Comparison of ENCODE assay signal across 36 cellular contexts in the genomic region with DNA sequence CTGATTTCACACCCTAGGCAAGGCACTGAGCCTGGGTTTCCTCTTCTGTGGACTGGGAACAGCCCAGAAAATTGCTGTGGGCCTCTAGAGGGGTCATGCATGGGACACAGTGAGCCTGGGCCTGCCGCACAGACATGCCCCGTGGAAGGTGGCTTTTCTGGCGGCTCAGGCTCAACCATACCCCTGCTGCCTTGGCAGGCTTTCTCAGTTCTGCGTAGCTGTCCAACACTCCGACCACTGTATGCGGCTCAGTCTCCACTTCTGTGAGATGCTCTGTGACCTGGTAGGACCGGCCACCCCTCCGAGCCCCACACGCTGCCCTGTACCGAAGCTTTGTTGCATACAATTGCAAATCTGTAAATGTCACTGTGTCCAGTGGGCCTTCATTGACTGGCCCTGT.
"Had no signal": no experiment of that assay in that cellular context is flagged by ENCODE, and none has a peak within 500 bp of the region (broad histone marks: within the 10 kb centered on the region; RNA-seq: fewer than 3 reads in every experiment).

No MANE protein-coding gene starts in this region.

- H3K4me3 Mint-ChIP-seq: activated B cell treated with CpG ODN at 0.5 μM for 24 hours; activated CD4-positive, alpha-beta memory T cell treated with anti-CD3 and anti-CD28 coated beads for 36 hours; activated CD4-positive, alpha-beta T cell treated with anti-CD3 and anti-CD28 coated beads, Interleukin-2, amount 10 ng/mL, durations not matched to agents 24 days and 14 days; activated CD8-positive, alpha-beta memory T cell treated with anti-CD3 and anti-CD28 coated beads, Interleukin-2, amount 10 ng/mL, durations not matched to agents 7 days and 5 days; activated CD8-positive, alpha-beta T cell treated with anti-CD3 and anti-CD28 coated beads, Interleukin-2, amount 10 ng/mL, durations not matched to agents 7 days and 5 days; activated naive CD4-positive, alpha-beta T cell treated with anti-CD3 and anti-CD28 coated beads, Interleukin-2, amount 10 ng/mL, durations not matched to agents 7 days and 5 days; activated naive CD4-positive, alpha-beta T cell treated with anti-CD3 and anti-CD28 coated beads, Interleukin-2, amount 50 U/mL, for 24 hours; activated naive CD8-positive, alpha-beta T cell; activated naive CD8-positive, alpha-beta T cell treated with anti-CD3 and anti-CD28 coated beads, Interleukin-2, amount 10 ng/mL, durations not matched to agents 7 days and 5 days; activated naive CD8-positive, alpha-beta T cell treated with anti-CD3 and anti-CD28 coated beads, Interleukin-2, amount 50 U/mL, for 24 hours; activated T-cell treated with anti-CD3 and anti-CD28 coated beads, Interleukin-2, amount 50 U/mL, for 24 hours; T-helper 1 cell treated with Interleukin-12 subunit alpha and Interleukin-12 subunit beta and Interleukin-4 antibody, amounts not matched to agents 30 μg/mL and 1 μg/mL, for 36 hours; T-helper 2 cell treated with Interferon-gamma antibody and Interleukin-4, amounts not matched to agents 5 μg/mL and 100 μg/mL, for 36 hours had no signal

- H3K36me3 Mint-ChIP-seq: activated CD4-positive, alpha-beta memory T cell treated with anti-CD3 and anti-CD28 coated beads for 36 hours; activated CD8-positive, alpha-beta memory T cell treated with anti-CD3 and anti-CD28 coated beads, Interleukin-2, amount 10 ng/mL, durations not matched to agents 7 days and 5 days; activated naive CD4-positive, alpha-beta T cell treated with anti-CD3 and anti-CD28 coated beads, Interleukin-2, amount 10 ng/mL, durations not matched to agents 7 days and 5 days; activated naive CD4-positive, alpha-beta T cell treated with anti-CD3 and anti-CD28 coated beads, Interleukin-2, amount 50 U/mL, for 24 hours; activated naive CD8-positive, alpha-beta T cell; activated naive CD8-positive, alpha-beta T cell treated with anti-CD3 and anti-CD28 coated beads, Interleukin-2, amount 10 ng/mL, durations not matched to agents 7 days and 5 days had no signal

- ATAC-seq: activated CD8-positive, alpha-beta memory T cell treated with anti-CD3 and anti-CD28 coated beads, Interleukin-2, amount 10 ng/mL, durations not matched to agents 7 days and 5 days; activated CD8-positive, alpha-beta T cell treated with anti-CD3 and anti-CD28 coated beads, Interleukin-2, amount 10 ng/mL, durations not matched to agents 7 days and 5 days; activated naive CD8-positive, alpha-beta T cell treated with anti-CD3 and anti-CD28 coated beads, Interleukin-2, amount 50 U/mL, for 24 hours had no signal

- H3K4me3 ChIP-seq: body of pancreas, breast epithelium had no signal

- H3K27ac Mint-ChIP-seq: activated B cell treated with CpG ODN at 0.5 μM for 24 hours; activated CD4-positive, alpha-beta memory T cell treated with anti-CD3 and anti-CD28 coated beads for 36 hours; activated CD4-positive, alpha-beta T cell treated with anti-CD3 and anti-CD28 coated beads, Interleukin-2, amount 10 ng/mL, durations not matched to agents 24 days and 14 days; activated CD8-positive, alpha-beta memory T cell treated with anti-CD3 and anti-CD28 coated beads, Interleukin-2, amount 10 ng/mL, durations not matched to agents 7 days and 5 days; activated CD8-positive, alpha-beta T cell treated with anti-CD3 and anti-CD28 coated beads, Interleukin-2, amount 10 ng/mL, durations not matched to agents 7 days and 5 days; activated naive CD4-positive, alpha-beta T cell treated with anti-CD3 and anti-CD28 coated beads, Interleukin-2, amount 10 ng/mL, durations not matched to agents 7 days and 5 days; activated naive CD4-positive, alpha-beta T cell treated with anti-CD3 and anti-CD28 coated beads, Interleukin-2, amount 50 U/mL, for 24 hours; activated naive CD8-positive, alpha-beta T cell; activated naive CD8-positive, alpha-beta T cell treated with anti-CD3 and anti-CD28 coated beads, Interleukin-2, amount 10 ng/mL, durations not matched to agents 7 days and 5 days; activated naive CD8-positive, alpha-beta T cell treated with anti-CD3 and anti-CD28 coated beads, Interleukin-2, amount 50 U/mL, for 24 hours; activated T-cell treated with anti-CD3 and anti-CD28 coated beads, Interleukin-2, amount 50 U/mL, for 24 hours; activated T-helper 2 cell treated with anti-CD3 and anti-CD28 coated beads, Interferon-gamma antibody, Interleukin-2, Interleukin-4, amounts not matched to agents 10 μg/mL and 5 μg/mL and 100 μg/mL, durations not matched to agents 14 hours and 24 hours and 36 hours; T-helper 1 cell treated with Interleukin-12 subunit alpha and Interleukin-12 subunit beta and Interleukin-4 antibody, amounts not matched to agents 30 μg/mL and 1 μg/mL, for 36 hours; T-helper 2 cell treated with Interferon-gamma antibody and Interleukin-4, amounts not matched to agents 5 μg/mL and 100 μg/mL, for 36 hours had no signal

- FAIRE-seq: astrocyte, TTC549 had no signal

- H3K4me1 ChIP-seq: breast epithelium had no signal

- H3K9me3 Mint-ChIP-seq: activated B cell treated with CpG ODN at 0.5 μM for 24 hours; activated CD4-positive, alpha-beta memory T cell treated with anti-CD3 and anti-CD28 coated beads for 36 hours; activated CD4-positive, alpha-beta T cell treated with anti-CD3 and anti-CD28 coated beads, Interleukin-2, amount 10 ng/mL, durations not matched to agents 24 days and 14 days; activated naive CD4-positive, alpha-beta T cell treated with anti-CD3 and anti-CD28 coated beads, Interleukin-2, amount 10 ng/mL, durations not matched to agents 7 days and 5 days; activated naive CD4-positive, alpha-beta T cell treated with anti-CD3 and anti-CD28 coated beads, Interleukin-2, amount 50 U/mL, for 24 hours; activated naive CD8-positive, alpha-beta T cell treated with anti-CD3 and anti-CD28 coated beads, Interleukin-2, amount 10 ng/mL, durations not matched to agents 7 days and 5 days; activated naive CD8-positive, alpha-beta T cell treated with anti-CD3 and anti-CD28 coated beads, Interleukin-2, amount 50 U/mL, for 24 hours; activated T-cell treated with anti-CD3 and anti-CD28 coated beads, Interleukin-2, amount 50 U/mL, for 24 hours; activated T-helper 2 cell treated with anti-CD3 and anti-CD28 coated beads, Interferon-gamma antibody, Interleukin-2, Interleukin-4, amounts not matched to agents 10 μg/mL and 5 μg/mL and 100 μg/mL, durations not matched to agents 14 hours and 24 hours and 36 hours; T-helper 1 cell treated with Interleukin-12 subunit alpha and Interleukin-12 subunit beta and Interleukin-4 antibody, amounts not matched to agents 30 μg/mL and 1 μg/mL, for 36 hours; T-helper 2 cell treated with Interferon-gamma antibody and Interleukin-4, amounts not matched to agents 5 μg/mL and 100 μg/mL, for 36 hours had no signal

- DNase-seq: activated B cell treated with CpG ODN at 0.5 μM for 24 hours; activated CD4-positive, alpha-beta memory T cell treated with anti-CD3 and anti-CD28 coated beads for 36 hours; activated CD4-positive, alpha-beta T cell treated with anti-CD3 and anti-CD28 coated beads for 4 hours; activated CD4-positive, alpha-beta T cell treated with anti-CD3 and anti-CD28 coated beads, Interleukin-2, amount 10 ng/mL, durations not matched to agents 24 days and 14 days; activated CD4-positive, alpha-beta T cell treated with anti-CD3 and anti-CD28 coated beads, Interleukin-2, amount 50 U/mL, for 1 hour; activated CD4-positive, alpha-beta T cell treated with anti-CD3 and anti-CD28 coated beads, Interleukin-2, amount 50 U/mL, for 4 hours; activated CD4-positive, CD25-positive, alpha-beta regulatory T cell treated with anti-CD3 and anti-CD28 coated beads, Interleukin-2, amount 50 U/mL, for 72 hours; activated CD8-positive, alpha-beta memory T cell treated with anti-CD3 and anti-CD28 coated beads for 24 hours; activated CD8-positive, alpha-beta memory T cell treated with anti-CD3 and anti-CD28 coated beads, Interleukin-2, amount 10 ng/mL, durations not matched to agents 7 days and 5 days; activated CD8-positive, alpha-beta memory T cell treated with anti-CD3 and anti-CD28 coated beads, Interleukin-2, amount 50 U/mL, for 48 hours; activated CD8-positive, alpha-beta T cell treated with anti-CD3 and anti-CD28 coated beads, Interleukin-2, amount 10 ng/mL, durations not matched to agents 7 days and 5 days; activated effector memory CD4-positive, alpha-beta T cell treated with Interleukin-2 at 50 U/mL for 16 hours; activated gamma-delta T cell; activated naive CD4-positive, alpha-beta T cell treated with anti-CD3 and anti-CD28 coated beads, Interleukin-2, amount 10 ng/mL, durations not matched to agents 7 days and 5 days; activated naive CD4-positive, alpha-beta T cell treated with Interleukin-2 at 50 U/mL for 16 hours; activated naive CD8-positive, alpha-beta T cell treated with anti-CD3 and anti-CD28 coated beads, Interleukin-2, amount 10 ng/mL, durations not matched to agents 7 days and 5 days; activated naive CD8-positive, alpha-beta T cell treated with anti-CD3 and anti-CD28 coated beads, Interleukin-2, amount 50 U/mL, for 24 hours; activated T-cell treated with anti-CD3 and anti-CD28 coated beads, Interleukin-2, amount 50 U/mL, for 24 hours; activated T-cell treated with anti-CD3 and anti-CD28 coated beads, Interleukin-2, amount 50 U/mL, for 48 hours; amygdala; anterior cingulate cortex; brain microvascular endothelial cell; central memory CD4-positive, alpha-beta T cell; T-helper 1 cell; T-helper 2 cell; T-helper 9 cell had no signal

- H3K4me1 Mint-ChIP-seq: activated B cell treated with CpG ODN at 0.5 μM for 24 hours; activated CD4-positive, alpha-beta T cell treated with anti-CD3 and anti-CD28 coated beads, Interleukin-2, amount 10 ng/mL, durations not matched to agents 24 days and 14 days; activated CD8-positive, alpha-beta memory T cell treated with anti-CD3 and anti-CD28 coated beads, Interleukin-2, amount 10 ng/mL, durations not matched to agents 7 days and 5 days; activated naive CD4-positive, alpha-beta T cell treated with anti-CD3 and anti-CD28 coated beads, Interleukin-2, amount 10 ng/mL, durations not matched to agents 7 days and 5 days; activated naive CD4-positive, alpha-beta T cell treated with anti-CD3 and anti-CD28 coated beads, Interleukin-2, amount 50 U/mL, for 24 hours; activated naive CD8-positive, alpha-beta T cell treated with anti-CD3 and anti-CD28 coated beads, Interleukin-2, amount 10 ng/mL, durations not matched to agents 7 days and 5 days; activated naive CD8-positive, alpha-beta T cell treated with anti-CD3 and anti-CD28 coated beads, Interleukin-2, amount 50 U/mL, for 24 hours had no signal

- H3K27me3 Mint-ChIP-seq: activated B cell treated with CpG ODN at 0.5 μM for 24 hours; activated CD4-positive, alpha-beta T cell treated with anti-CD3 and anti-CD28 coated beads, Interleukin-2, amount 10 ng/mL, durations not matched to agents 24 days and 14 days; activated CD8-positive, alpha-beta memory T cell treated with anti-CD3 and anti-CD28 coated beads, Interleukin-2, amount 10 ng/mL, durations not matched to agents 7 days and 5 days; activated naive CD4-positive, alpha-beta T cell treated with anti-CD3 and anti-CD28 coated beads, Interleukin-2, amount 10 ng/mL, durations not matched to agents 7 days and 5 days had no signal

- H3K9me3 ChIP-seq: body of pancreas, breast epithelium had no signal

- H3K27ac ChIP-seq: body of pancreas, brain microvascular endothelial cell, breast epithelium, VCaP had no signal

- H3K27me3 ChIP-seq: body of pancreas, brain microvascular endothelial cell had no signal

- H3K36me3 ChIP-seq: brain microvascular endothelial cell, breast epithelium had no signal
